8 cellular contexts compared by ENCODE assay signal in the genomic region with DNA sequence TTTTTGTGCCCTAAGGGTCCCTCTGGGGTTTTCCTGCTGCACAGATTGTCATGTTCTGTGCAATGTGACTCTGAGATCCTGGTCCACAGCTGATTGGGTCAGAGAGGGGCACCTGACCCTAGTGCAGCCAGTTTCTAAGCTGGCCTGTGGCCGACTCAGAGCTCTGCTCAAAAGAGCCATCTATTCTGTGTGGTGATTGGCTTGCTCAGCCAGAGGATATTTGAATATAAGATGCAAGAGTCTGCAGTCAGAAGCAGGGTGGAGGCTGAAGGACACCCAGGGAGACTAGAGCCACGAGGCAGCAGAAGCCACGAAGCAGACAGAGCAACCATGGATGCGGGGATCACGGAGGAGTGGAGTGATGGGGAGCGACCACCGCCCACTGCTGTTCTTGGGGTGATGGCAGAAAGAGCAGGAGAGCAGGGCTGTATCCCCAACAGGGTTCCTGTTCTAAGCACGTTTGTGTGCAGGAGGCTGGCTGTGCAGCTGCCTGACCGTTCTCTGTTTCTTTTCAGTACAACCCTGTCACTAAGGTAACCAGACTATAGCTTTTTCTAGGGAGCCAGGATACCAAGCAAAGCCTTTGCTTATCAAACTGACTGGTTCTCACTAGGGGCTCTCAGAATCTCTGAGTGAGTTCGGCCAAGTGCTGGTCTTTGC. TPM values are rescaled to one million over a fixed set of nuclear protein-coding genes. Genes with fewer than 3 reads are reported as not detected.
DNase-seq lines count a peak whose midpoint lies in the region; ATAC-seq and TF ChIP-seq lines count a peak whose summit lies in the region.

No MANE protein-coding gene starts in this region.

- TF ChIP-seq CTCF in tibial artery (IDR thresholded peaks at IDR 0.05), result no peak

- no peak overlapping the region for H3K4me3 ChIP-seq in SJCRH30
- no peak overlapping the region for H3K4me3 ChIP-seq in tibial artery

- no peaks in the 10 kb centered on the region for H3K36me3 ChIP-seq in SJCRH30
- no peaks in the 10 kb centered on the region for H3K36me3 ChIP-seq in tibial artery

- intact Hi-C loops in tibial artery (cut with DNase I; ENCODE audit: low total_unique reads), result no loop called here

- ATAC-seq in GM18502 (IDR thresholded peaks at IDR 0.05; ENCODE audit: poor library complexity, unreplicated experiment), result peak; percentile 78
- ATAC-seq in HG02885 (IDR thresholded peaks at IDR 0.05; ENCODE audit: poor library complexity, unreplicated experiment), result peak; percentile 72

- H3K27me3 ChIP-seq in SJCRH30, result no peaks in the 10 kb centered on the region
- no peaks in the 10 kb centered on the region for H3K27me3 ChIP-seq in tibial artery

- no peak overlapping the region for H3K27ac ChIP-seq in SJCRH30
- peak overlapping the region; percentile 26 to 36 for H3K27ac ChIP-seq in tibial artery

- H3K9me3 ChIP-seq in SJCRH30 (replicated peaks) (no peaks in the 10 kb centered on the region), tibial artery (no peaks in the 10 kb centered on the region)

- peaks cover 4% of the 10 kb centered on the region; the same call in 1 of the 2 replicates for H3K4me1 ChIP-seq in SJCRH30
- peaks cover 0 to 23% (median 16%) of the 10 kb centered on the region in 4 donors for H3K4me1 ChIP-seq in tibial artery

- DNase-seq in SJCRH30, result peak; percentile 78 to 86
- DNase-seq in hippocampal formation (lab: John Stamatoyannopoulos, UW), result peak; percentile 24 to 45
- no peak for DNase-seq in tibial artery
- DNase-seq in NOMO-1 treated with dmso at 0.1 percent for 144 hours (lab: John Stamatoyannopoulos, UW; ENCODE audit: unreplicated experiment), result no peak
- DNase-seq in SW 1271 (lab: John Stamatoyannopoulos, UW), result no peak
- no peak for DNase-seq in NCI-H1694 (lab: John Stamatoyannopoulos, UW)

RNA-seq across cellular contexts. Expression of a gene that starts 19.5 kb away (rescaled TPM):
- 134 and 149 TPM in 2 replicates for total RNA-seq in SJCRH30 (2014; rRNA removed; shearing (Covaris generic))

Comparison
In these comparisons a context has a peak if more than half of its experiments do, and no peak if none do; other contexts are left out.
1. DNase-seq: peak in SJCRH30 (2 of 2) and hippocampal formation (2 of 2); none in tibial artery (0 of 2), NOMO-1 treated with dmso at 0.1 percent for 144 hours (single experiment), SW 1271 (0 of 2) and NCI-H1694 (single experiment).